ENCODE assay signal across 15 cellular contexts in genomic region chr14:81315344-81315743, GRCh38.
DNase-seq lines count a peak whose midpoint lies in the region; ATAC-seq and TF ChIP-seq lines count a peak whose summit lies in the region.
"Had no signal": no experiment of that assay in that cellular context is flagged by ENCODE, and none has a peak within 500 bp of the region (broad histone marks: within the 10 kb centered on the region; RNA-seq: fewer than 3 reads in every experiment).

No MANE protein-coding gene starts in this region.

- TF ChIP-seq CTCF in H9 (conservative IDR thresholded peaks at IDR 0.05): no peak
- TF ChIP-seq CTCF in endodermal cell (conservative IDR thresholded peaks at IDR 0.05): no peak
- TF ChIP-seq CTCF in neural crest cell (conservative IDR thresholded peaks at IDR 0.05): no peak

- H3K4me3 Mint-ChIP-seq in H9 (peak overlapping the region; percentile 16 to 61; a peak in 4 of 5 replicates), endodermal cell (peak overlapping the region; percentile 34), neural crest cell (peak overlapping the region; percentile 33)
- H3K4me3 Mint-ChIP-seq in stimulated activated memory B cell treated with anti-CD40 and anti-IgM and Interleukin-4, amounts not matched to agents 10 μg/mL and 1 μg/mL and 100 μg/mL, for 72 hours: no peak overlapping the region
- H3K4me3 Mint-ChIP-seq: activated naive CD8-positive, alpha-beta T cell treated with anti-CD3 and anti-CD28 coated beads, Interleukin-2, amount 50 U/mL, for 24 hours had no signal

- no peak overlapping the region for H2BK15ac ChIP-seq in H9 (ENCODE audit: low read depth, low read length)

- H3K27me3 Mint-ChIP-seq in H9 (ENCODE audit: low read depth): no peaks in the 10 kb centered on the region
- H3K27me3 Mint-ChIP-seq in endodermal cell (ENCODE audit: insufficient read depth): no peaks in the 10 kb centered on the region
- H3K27me3 Mint-ChIP-seq in neural crest cell (ENCODE audit: low read depth): no peaks in the 10 kb centered on the region
- peaks cover 26% of the 10 kb centered on the region for H3K27me3 Mint-ChIP-seq in stimulated activated memory B cell treated with anti-CD40 and anti-IgM and Interleukin-4, amounts not matched to agents 10 μg/mL and 1 μg/mL and 100 μg/mL, for 72 hours

- H3K4me1 Mint-ChIP-seq in H9 (peaks cover 69 to 72% of the 10 kb centered on the region in 2 experiments), endodermal cell (peaks cover 66% of the 10 kb centered on the region), neural crest cell (peaks cover 40% of the 10 kb centered on the region)
- H3K4me1 Mint-ChIP-seq in stimulated activated memory B cell treated with anti-CD40 and anti-IgM and Interleukin-4, amounts not matched to agents 10 μg/mL and 1 μg/mL and 100 μg/mL, for 72 hours: peaks cover 9% of the 10 kb centered on the region
- H3K4me1 Mint-ChIP-seq: activated naive CD8-positive, alpha-beta T cell treated with anti-CD3 and anti-CD28 coated beads, Interleukin-2, amount 50 U/mL, for 24 hours had no signal

- H3K4me1 ChIP-seq in H9 (ENCODE audit: insufficient read depth, low read length): peaks cover 6% of the 10 kb centered on the region; the same call in 1 of the 2 replicates
- peaks cover 37% of the 10 kb centered on the region for H3K4me1 ChIP-seq in endodermal cell (ENCODE audit: control insufficient read depth, insufficient read depth, low read length)
- H3K4me1 ChIP-seq: Peyer's patch had no signal

- no peak overlapping the region for H2BK5ac ChIP-seq in H9 (ENCODE audit: insufficient read length, low read length)

- H4K20me1 ChIP-seq in H9 (ENCODE audit: control insufficient read depth, insufficient read depth, insufficient read length): no peaks in the 10 kb centered on the region

- no peak overlapping the region for H3K23ac ChIP-seq in H9 (ENCODE audit: insufficient read length, low read depth, low read length)

- DNase-seq in H9: peak; percentile 79
- peak; percentile 63 for DNase-seq in NCI-H2171 treated with DMSO at 0.1 percent for 48 hours (lab: John Stamatoyannopoulos, UW)
- peak; percentile 88 for DNase-seq in endodermal cell
- no peak for DNase-seq in neural crest cell (ENCODE audit: low read depth, low spot score)
- DNase-seq in occipital lobe (lab: John Stamatoyannopoulos, UW): no peak
- no peak for DNase-seq in SIG-M5 treated with dmso at 0.1 percent for 504 hours (lab: John Stamatoyannopoulos, UW; ENCODE audit: unreplicated experiment)
- DNase-seq in NCI-H446 treated with DMSO at 0.1 percent for 48 hours (lab: John Stamatoyannopoulos, UW): no peak
- DNase-seq: activated naive CD8-positive, alpha-beta T cell treated with anti-CD3 and anti-CD28 coated beads, Interleukin-2, amount 50 U/mL, for 24 hours; activated T-cell treated with anti-CD3 and anti-CD28 coated beads for 4 hours; esophagus squamous epithelium; Peyer's patch; T-helper 1 cell had no signal

- no peaks in the 10 kb centered on the region for H3K9me3 ChIP-seq in H9 (ENCODE audit: control insufficient read depth, low read depth, low read length)
- peaks cover 15% of the 10 kb centered on the region for H3K9me3 ChIP-seq in endodermal cell (ENCODE audit: control insufficient read depth, low read length)
- H3K9me3 ChIP-seq: esophagus squamous epithelium, Peyer's patch, thoracic aorta had no signal

- no peak overlapping the region for H2BK20ac ChIP-seq in H9 (ENCODE audit: low read depth, low read length, poor library complexity, severe bottlenecking)

- peak overlapping the region; percentile 53 for H3K27ac ChIP-seq in H9 (ENCODE audit: insufficient read length, low read depth, low read length)
- H3K27ac ChIP-seq in endodermal cell (ENCODE audit: low read depth, low read length): peak overlapping the region; percentile 98
- H3K27ac ChIP-seq: Peyer's patch, thoracic aorta had no signal

- peak overlapping the region; percentile 59 for H3K18ac ChIP-seq in H9 (ENCODE audit: insufficient read length, low read depth, low read length)

- ATAC-seq in stimulated activated memory B cell treated with anti-CD40 and anti-IgM and Interleukin-4, amounts not matched to agents 10 μg/mL and 1 μg/mL and 100 μg/mL, for 72 hours: no peak
- ATAC-seq: activated CD4-positive, CD25-positive, alpha-beta regulatory T cell treated with anti-CD3 and anti-CD28 coated beads, Interleukin-2, amount 50 U/mL, for 24 hours; activated naive CD8-positive, alpha-beta T cell treated with anti-CD3 and anti-CD28 coated beads, Interleukin-2, amount 50 U/mL, for 24 hours had no signal

- peak overlapping the region; percentile 23 for H4K5ac ChIP-seq in H9 (ENCODE audit: insufficient read length, low read depth, low read length)

- H3K36me3 Mint-ChIP-seq in H9 (ENCODE audit: insufficient read depth in 1 of 3, low read depth in 3 of 3) (peaks cover 7 to 22% (median 15%) of the 10 kb centered on the region in 3 experiments), endodermal cell (ENCODE audit: low read depth) (peaks cover 19% of the 10 kb centered on the region), neural crest cell (ENCODE audit: low read depth) (peaks cover 13% of the 10 kb centered on the region)
- H3K36me3 Mint-ChIP-seq in stimulated activated memory B cell treated with anti-CD40 and anti-IgM and Interleukin-4, amounts not matched to agents 10 μg/mL and 1 μg/mL and 100 μg/mL, for 72 hours: no peaks in the 10 kb centered on the region

- no peak overlapping the region for H3K56ac ChIP-seq in H9 (ENCODE audit: insufficient read length, low read depth, low read length)

- H3K9ac ChIP-seq in H9 (ENCODE audit: extremely low read depth, insufficient read length, low read length) (peak overlapping the region; percentile 23), endodermal cell (ENCODE audit: extremely low read depth, low read length, poor library complexity, severe bottlenecking) (peak overlapping the region; percentile 84)

- H3K4ac ChIP-seq in H9 (ENCODE audit: low read depth, low read length): peak overlapping the region; percentile 3; the same call in 1 of the 2 replicates

- WGBS in H9 (ENCODE audit: extremely low coverage, insufficient read length, low lambda C conversion rate): no CpG with 5 or more reads among the region's 5 CpGs
- WGBS in endodermal cell (ENCODE audit: insufficient coverage in 1 of 2, insufficient read length in 1 of 2), 2 experiments: 0 to 1% methylated on average over 5 of the region's 5 CpGs

- H2AK5ac ChIP-seq in H9 (ENCODE audit: insufficient read length, low read length): no peak overlapping the region

- H3K9me3 Mint-ChIP-seq in H9 (peaks cover 2 to 12% of the 10 kb centered on the region in 2 experiments; a peak in 2 of 5 replicates), endodermal cell (peaks cover 12% of the 10 kb centered on the region), neural crest cell (no peaks in the 10 kb centered on the region)
- H3K9me3 Mint-ChIP-seq in stimulated activated memory B cell treated with anti-CD40 and anti-IgM and Interleukin-4, amounts not matched to agents 10 μg/mL and 1 μg/mL and 100 μg/mL, for 72 hours: peaks cover 3% of the 10 kb centered on the region
- H3K9me3 Mint-ChIP-seq: activated naive CD8-positive, alpha-beta T cell treated with anti-CD3 and anti-CD28 coated beads, Interleukin-2, amount 50 U/mL, for 24 hours had no signal

- no peak overlapping the region for H2AFZ ChIP-seq in H9 (ENCODE audit: low read length)

- no peaks in the 10 kb centered on the region; the same call in 1 of the 2 replicates for H3K79me2 ChIP-seq in H9 (ENCODE audit: insufficient read depth, low read length)

- H3K4me3 ChIP-seq in endodermal cell (ENCODE audit: low read length): peak overlapping the region; percentile 76
- H3K4me3 ChIP-seq: esophagus squamous epithelium, Peyer's patch, thoracic aorta had no signal

- H4K8ac ChIP-seq in H9 (replicated peaks; ENCODE audit: insufficient read length, low read depth, low read length): no peak overlapping the region

- peak overlapping the region; percentile 96 for H3T11ph ChIP-seq in H9 (ENCODE audit: low read length)

- no peak overlapping the region for H2BK12ac ChIP-seq in H9 (ENCODE audit: insufficient read length, low read depth, low read length)

- H3K36me3 ChIP-seq in endodermal cell (ENCODE audit: control insufficient read depth, insufficient read depth, low read length): no peaks in the 10 kb centered on the region
- H3K36me3 ChIP-seq: esophagus squamous epithelium, Peyer's patch, thoracic aorta had no signal

- H3K23me2 ChIP-seq in H9 (ENCODE audit: insufficient read length, low read depth, low read length, poor library complexity, severe bottlenecking): no peaks in the 10 kb centered on the region

- H4K91ac ChIP-seq in H9 (ENCODE audit: insufficient read length, low read depth, low read length): no peak overlapping the region

- H3K4me2 ChIP-seq in H9 (ENCODE audit: insufficient read depth, insufficient read length, low read length): no peak overlapping the region

- H3K27ac Mint-ChIP-seq in H9: peak overlapping the region; percentile 98 to 99 (median 99)
- H3K27ac Mint-ChIP-seq in endodermal cell: peak overlapping the region; percentile 99
- H3K27ac Mint-ChIP-seq in neural crest cell (ENCODE audit: unreplicated experiment): peak overlapping the region; percentile 96
- no peak overlapping the region for H3K27ac Mint-ChIP-seq in stimulated activated memory B cell treated with anti-CD40 and anti-IgM and Interleukin-4, amounts not matched to agents 10 μg/mL and 1 μg/mL and 100 μg/mL, for 72 hours
- H3K27ac Mint-ChIP-seq: activated naive CD8-positive, alpha-beta T cell treated with anti-CD3 and anti-CD28 coated beads, Interleukin-2, amount 50 U/mL, for 24 hours had no signal

- peak overlapping the region; percentile 88; the same call in 1 of the 2 replicates for H3K14ac ChIP-seq in H9 (ENCODE audit: insufficient read depth, low read length)

- H3K27me3 ChIP-seq in H9 (ENCODE audit: insufficient read depth, low read length) (no peaks in the 10 kb centered on the region), endodermal cell (ENCODE audit: control insufficient read depth, insufficient read depth, low read length, poor library complexity, severe bottlenecking) (no peaks in the 10 kb centered on the region)
- H3K27me3 ChIP-seq: esophagus squamous epithelium, Peyer's patch had no signal

- H3K79me1 ChIP-seq in H9 (ENCODE audit: insufficient read depth, low read depth, low read length, poor library complexity, severe bottlenecking): no peaks in the 10 kb centered on the region

- peak overlapping the region; percentile 71 for H2BK120ac ChIP-seq in H9 (ENCODE audit: low read depth, low read length, poor library complexity, severe bottlenecking)

Comparison
In these comparisons a context has a peak if more than half of its experiments do, and no peak if none do; other contexts are left out.
1. DNase-seq: peak in H9 (single experiment), NCI-H2171 treated with DMSO at 0.1 percent for 48 hours (single experiment) and endodermal cell (single experiment); none in neural crest cell (single experiment), occipital lobe (single experiment), SIG-M5 treated with dmso at 0.1 percent for 504 hours (single experiment) and NCI-H446 treated with DMSO at 0.1 percent for 48 hours (single experiment).